In the genomic region with DNA sequence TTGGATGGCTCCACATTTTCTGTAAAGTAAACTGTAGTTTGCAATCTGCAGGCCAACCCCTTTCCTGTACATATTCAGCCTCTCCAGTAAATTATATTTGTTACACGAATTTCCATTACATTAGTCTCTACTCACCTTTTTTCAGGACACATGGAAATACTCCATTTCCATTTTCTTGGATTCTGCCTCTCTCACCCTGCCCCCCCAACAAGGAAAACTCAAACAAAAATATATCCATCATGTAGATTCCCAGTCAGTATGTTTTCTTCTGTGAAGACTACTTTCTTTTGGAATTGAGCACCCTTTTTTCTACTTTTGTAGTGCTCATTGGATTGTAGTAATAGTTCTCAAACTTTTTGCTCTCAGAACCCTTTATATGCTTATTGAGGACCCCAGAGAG, we compare ENCODE assay signal across 9 cellular contexts. TPM values are rescaled to one million over a fixed set of nuclear protein-coding genes. Genes with fewer than 3 reads are reported as not detected.
A peak's percentile ranks its signal among the peaks of the same experiment; 100 is the strongest.
DNase-seq lines count a peak whose midpoint lies in the region; ATAC-seq and TF ChIP-seq lines count a peak whose summit lies in the region.
"Had no signal": no experiment of that assay in that cellular context is flagged by ENCODE, and none has a peak within 500 bp of the region (broad histone marks: within the 10 kb centered on the region; RNA-seq: fewer than 3 reads in every experiment).

No MANE protein-coding gene starts in this region.

- H3K9ac ChIP-seq in neural cell (ENCODE audit: low read length), result peak overlapping the region; percentile 91

- H3K4me1 ChIP-seq in CD4-positive, alpha-beta memory T cell (ENCODE audit: insufficient read depth, low read length), result peaks cover 49% of the 10 kb centered on the region
- peaks cover 5% of the 10 kb centered on the region for H3K4me1 ChIP-seq in ectodermal cell (ENCODE audit: control insufficient read depth, insufficient read depth, low read length)

- no peaks in the 10 kb centered on the region for H3K9me2 ChIP-seq in neural cell (ENCODE audit: insufficient read depth, low read length)

- peaks cover 3 to 17% of the 10 kb centered on the region in 2 donors for H3K36me3 Mint-ChIP-seq in CD4-positive, alpha-beta memory T cell

- no peaks in the 10 kb centered on the region for H3K27me3 ChIP-seq in CD4-positive, alpha-beta memory T cell (ENCODE audit: insufficient read depth, low read length)
- H3K27me3 ChIP-seq in ectodermal cell (ENCODE audit: control insufficient read depth, insufficient read depth, low read length, poor library complexity, severe bottlenecking), result no peaks in the 10 kb centered on the region
- no peaks in the 10 kb centered on the region for H3K27me3 ChIP-seq in neural cell (ENCODE audit: insufficient read depth, low read depth, low read length)

- POLR2A ChIA-PET in CD4-positive, alpha-beta memory T cell (lab: Charles Lee; ENCODE audit: partially characterized antibody), result no interaction called here

- H3K36me3 ChIP-seq in CD4-positive, alpha-beta memory T cell (ENCODE audit: insufficient read depth, low read length), result no peaks in the 10 kb centered on the region
- H3K36me3 ChIP-seq in ectodermal cell (ENCODE audit: control insufficient read depth, insufficient read depth, low read length), result no peaks in the 10 kb centered on the region
- H3K36me3 ChIP-seq in neural cell (ENCODE audit: insufficient read depth, low read length), result no peaks in the 10 kb centered on the region

- peak overlapping the region in 7 of 8 donors; percentile 33 to 98 (median 75) for H3K4me3 Mint-ChIP-seq in CD4-positive, alpha-beta memory T cell

- no peak for DNase-seq in CD4-positive, alpha-beta memory T cell
- DNase-seq in NB4 (ENCODE audit: low read depth) (no peak), OCI-M2 (lab: John Stamatoyannopoulos, UW; ENCODE audit: unreplicated experiment) (no peak), SHP77 treated with DMSO at 0.1 percent for 48 hours (lab: John Stamatoyannopoulos, UW) (no peak)
- DNase-seq in activated CD8-positive, alpha-beta memory T cell treated with anti-CD3 and anti-CD28 coated beads, Interleukin-2, amount 50 U/mL, for 4 hours, result no peak
- DNase-seq: NCI-H774 had no signal

- ATAC-seq in GM18517 (IDR thresholded peaks at IDR 0.05; ENCODE audit: unreplicated experiment), result no peak

- peaks cover 8% of the 10 kb centered on the region for H3F3A ChIP-seq in neural cell (ENCODE audit: insufficient read depth, low read length, poor library complexity, severe bottlenecking)

- no peaks in the 10 kb centered on the region for H4K20me1 ChIP-seq in neural cell (ENCODE audit: insufficient read depth)

- H3K27ac Mint-ChIP-seq in CD4-positive, alpha-beta memory T cell, result peak overlapping the region in 2 of 7 donors; percentile 0 to 54

- TF ChIP-seq POLR2A in NB4 (IDR thresholded peaks at IDR 0.05; ENCODE audit: extremely low read depth, insufficient read length), result no peak

- no peak for TF ChIP-seq EP300 in neural cell (conservative IDR thresholded peaks at IDR 0.05; ENCODE audit: poor library complexity, severe bottlenecking)

- H3K4me2 ChIP-seq in neural cell (ENCODE audit: low read length), result peak overlapping the region; percentile 87

- H3K27ac ChIP-seq in CD4-positive, alpha-beta memory T cell (ENCODE audit: low read depth, low read length), result no peak overlapping the region
- no peak overlapping the region for H3K27ac ChIP-seq in ectodermal cell (ENCODE audit: insufficient read depth, low read depth, low read length, poor library complexity, severe bottlenecking)
- no peak overlapping the region for H3K27ac ChIP-seq in neural cell (ENCODE audit: low read length)

- H2AFZ ChIP-seq in neural cell (ENCODE audit: low read depth, low read length), result no peak overlapping the region

- peaks cover 0 to under 1% (median 0%) of the 10 kb centered on the region in 8 donors for H3K9me3 Mint-ChIP-seq in CD4-positive, alpha-beta memory T cell

- H3K27me3 Mint-ChIP-seq in CD4-positive, alpha-beta memory T cell, result no peaks in the 10 kb centered on the region

- TF ChIP-seq CTCF in NB4 (IDR thresholded peaks at IDR 0.05; ENCODE audit: low read depth, low read length) (no peak), neural cell (IDR thresholded peaks at IDR 0.05; ENCODE audit: poor library complexity, severe bottlenecking) (no peak)

- H3K4me3 ChIP-seq in CD4-positive, alpha-beta memory T cell (ENCODE audit: low read length in 2 of 2), result no peak overlapping the region
- peak overlapping the region; percentile 98 for H3K4me3 ChIP-seq in NB4 (ENCODE audit: low read depth, low read length)
- peak overlapping the region; percentile 78 for H3K4me3 ChIP-seq in ectodermal cell (ENCODE audit: insufficient read depth, low read depth, low read length)
- H3K4me3 ChIP-seq in neural cell (ENCODE audit: low read length), result peak overlapping the region; percentile 90

- WGBS in ectodermal cell, 2 experiments, result 3 to 11% methylated on average over 1 of the region's 1 CpG

- H3K9me3 ChIP-seq in CD4-positive, alpha-beta memory T cell (ENCODE audit: control insufficient read depth in 1 of 2, low read length in 2 of 2), result no peaks in the 10 kb centered on the region
- no peaks in the 10 kb centered on the region for H3K9me3 ChIP-seq in ectodermal cell (ENCODE audit: control insufficient read depth, low read length)
- H3K9me3 ChIP-seq in neural cell (ENCODE audit: low read length), result no peaks in the 10 kb centered on the region

- intact Hi-C loops in CD4-positive, alpha-beta memory T cell (cut with micrococcal nuclease), result loop anchor here (5.0 kb wide), 1 partner anchor 1464 kb away; the partner anchor contains the start of gene MED13

- H3K4me1 Mint-ChIP-seq in CD4-positive, alpha-beta memory T cell, result peaks cover 35 to 73% (median 50%) of the 10 kb centered on the region in 4 donors

- CTCF ChIA-PET in CD4-positive, alpha-beta memory T cell (lab: Charles Lee; ENCODE audit: partially characterized antibody), result interaction anchor here (1.2 to 1.5 kb wide), 2 partner anchors 10 to 33 kb away, joined by 4 read pairs; no protein-coding TSS in a partner anchor

- TF ChIP-seq RAD21 in neural cell (conservative IDR thresholded peaks at IDR 0.05), result no peak

- peaks cover 77% of the 10 kb centered on the region for H3K79me2 ChIP-seq in neural cell (replicated peaks; ENCODE audit: insufficient read depth, low read length)

TF ChIP-seq in neural cell, 6 proteins besides CTCF, POLR2A, EP300 and RAD21:
- TF ChIP-seq SMC3 (conservative IDR thresholded peaks at IDR 0.05; ENCODE audit: poor library complexity) (no peak), EZH2 (IDR thresholded peaks at IDR 0.05; ENCODE audit: borderline replicate concordance, insufficient read depth, low read length, poor library complexity, severe bottlenecking) (no peak), POLR2AphosphoS5 (IDR thresholded peaks at IDR 0.05) (no peak), MXI1 (conservative IDR thresholded peaks at IDR 0.05; ENCODE audit: poor library complexity, severe bottlenecking) (no peak), REST (IDR thresholded peaks at IDR 0.05; ENCODE audit: borderline replicate concordance) (no peak), TAF1 (IDR thresholded peaks at IDR 0.05; ENCODE audit: low read depth) (no peak)

RNA-seq across cellular contexts. Expression of gene PPM1D, which starts 2.9 kb away (rescaled TPM):
- 10 to 100 TPM; 18.9 to 19.4 TPM for total RNA-seq in CD4-positive, alpha-beta memory T cell
- polyA plus RNA-seq in CD4-positive, alpha-beta memory T cell, result 10 to 100 TPM in 1 of 2 donors, 1 to 10 TPM in 1; 7.0 to 10.1 TPM
- 17.4 TPM for polyA plus RNA-seq in ectodermal cell (2013, experiment 1 of 4)
- 18.7 TPM for polyA plus RNA-seq in ectodermal cell (2013, experiment 2 of 4)
- polyA plus RNA-seq in ectodermal cell (2013, experiment 3 of 4), result 13.4 TPM
- polyA plus RNA-seq in ectodermal cell (2013, experiment 4 of 4), result 15.2 TPM
- polyA plus RNA-seq in neural cell, result 14.7 and 16.7 TPM in 2 replicates
- polyA minus RNA-seq in neural cell, result 25.6 and 28.5 TPM in 2 replicates

Comparison
In these comparisons a context has a peak if more than half of its experiments do, and no peak if none do; other contexts are left out.
1. H3K4me3 ChIP-seq: peak in NB4 (single experiment), ectodermal cell (single experiment) and neural cell (single experiment); none in CD4-positive, alpha-beta memory T cell (0 of 2).